ENCODE assay signal across 8 cellular contexts in the genomic region with DNA sequence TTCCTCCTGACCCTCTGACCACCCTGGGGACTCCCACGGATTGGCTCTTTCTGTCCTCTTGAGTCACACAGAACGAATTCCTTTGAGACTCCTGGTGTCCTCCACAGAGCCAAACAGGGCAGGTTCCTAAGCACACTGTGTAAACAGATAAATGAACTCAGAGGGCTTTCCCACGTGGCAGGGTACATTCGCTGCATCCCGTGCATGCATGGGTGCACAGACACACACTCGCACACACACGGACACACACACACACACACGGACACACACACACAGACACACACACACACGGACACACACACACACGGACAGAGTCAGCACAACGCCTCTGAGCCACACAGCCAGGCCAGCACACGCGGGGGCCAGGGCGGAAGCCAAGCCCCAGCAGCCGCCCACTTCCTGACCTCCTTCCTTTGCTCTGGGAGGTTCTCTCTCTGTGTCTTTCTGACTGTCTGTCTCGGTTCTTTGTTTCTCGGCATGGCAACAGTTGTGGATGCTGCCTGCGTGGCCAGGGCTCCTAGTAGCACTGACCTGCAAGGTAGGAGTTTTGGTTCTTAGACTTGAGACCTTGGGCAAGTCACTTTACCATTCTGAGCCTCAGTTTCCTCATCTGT. TPM values are rescaled to one million over a fixed set of nuclear protein-coding genes. Genes with fewer than 3 reads are reported as not detected.
DNase-seq lines count a peak whose midpoint lies in the region; ATAC-seq and TF ChIP-seq lines count a peak whose summit lies in the region.

No MANE protein-coding gene starts in this region.

- H3K9me3 Mint-ChIP-seq in GM23338 (no peaks in the 10 kb centered on the region; the same call in 2 of the 3 replicates), progenitor cell of endocrine pancreas (ENCODE audit: low read depth) (no peaks in the 10 kb centered on the region)
- no peaks in the 10 kb centered on the region for H3K9me3 Mint-ChIP-seq in activated CD8-positive, alpha-beta T cell treated with anti-CD3 and anti-CD28 coated beads for 36 hours

- 83% methylated on average over 7 of the region's 18 CpGs for WGBS in mammary epithelial cell (ENCODE audit: low coverage, missing lambda C conversion rate)

- H3K27ac ChIP-seq in GM23338 (ENCODE audit: low read depth) (no peak overlapping the region), MM.1S (ENCODE audit: low read length) (peak overlapping the region; percentile 63), vagina (peak overlapping the region; percentile 37), mammary epithelial cell (ENCODE audit: insufficient read depth, low read depth, low read length) (no peak overlapping the region)

- peaks cover 5% of the 10 kb centered on the region for H3K4me1 ChIP-seq in GM23338 (ENCODE audit: insufficient read depth)
- peaks cover 12% of the 10 kb centered on the region; the same call in 1 of the 2 replicates for H3K4me1 ChIP-seq in MM.1S (ENCODE audit: low read length)
- H3K4me1 ChIP-seq in vagina = peaks cover 23% of the 10 kb centered on the region
- peaks cover 6% of the 10 kb centered on the region for H3K4me1 ChIP-seq in mammary epithelial cell (ENCODE audit: insufficient read depth, low read length)

- POLR2A ChIA-PET in activated CD8-positive, alpha-beta T cell treated with anti-CD3 and anti-CD28 coated beads for 36 hours (lab: Charles Lee) = interaction anchor here (0.7 to 2.2 kb wide), 10 partner anchors 10 to 623 kb away, joined by 3 to 25 read pairs (median 4); no protein-coding TSS in a partner anchor

- H4K20me1 ChIP-seq in GM23338 (replicated peaks; ENCODE audit: insufficient read depth) (no peaks in the 10 kb centered on the region), MM.1S (ENCODE audit: insufficient read depth, low read length) (no peaks in the 10 kb centered on the region), mammary epithelial cell (ENCODE audit: insufficient read depth, low read length) (no peaks in the 10 kb centered on the region)

- peaks cover 9% of the 10 kb centered on the region; the same call in 1 of the 2 replicates for H3K27me3 ChIP-seq in GM23338 (ENCODE audit: insufficient read depth)
- no peaks in the 10 kb centered on the region for H3K27me3 ChIP-seq in MM.1S (replicated peaks; ENCODE audit: insufficient read depth, low read length)
- no peaks in the 10 kb centered on the region for H3K27me3 ChIP-seq in vagina
- H3K27me3 ChIP-seq in mammary epithelial cell (ENCODE audit: insufficient read depth, low read length) = peaks cover 4% of the 10 kb centered on the region

- H2AFZ ChIP-seq in GM23338 (peak overlapping the region; percentile 94), MM.1S (ENCODE audit: low read length) (peak overlapping the region; percentile 97), mammary epithelial cell (ENCODE audit: low read depth, low read length) (no peak overlapping the region)

- in situ Hi-C loops in mammary epithelial cell (cut with MboI; ENCODE audit: low sequenced_read_pairs in 2 of 2) = no loop called here

- DNase-seq in GM23338 (ENCODE audit: low spot score) (no peak), MM.1S (peak; percentile 77), fibroblast of mammary gland (ENCODE audit: low read depth) (peak; percentile 75), progenitor cell of endocrine pancreas (ENCODE audit: low spot score, unreplicated experiment) (no peak), vagina (ENCODE audit: extremely low spot score in 2 of 2) (peak; percentile 79 to 89), mammary epithelial cell (no peak)
- DNase-seq in activated CD8-positive, alpha-beta T cell treated with anti-CD3 and anti-CD28 coated beads for 36 hours = peak; percentile 85

- H3K36me3 Mint-ChIP-seq in GM23338 (ENCODE audit: low read depth) (no peaks in the 10 kb centered on the region), progenitor cell of endocrine pancreas (ENCODE audit: insufficient read depth) (no peaks in the 10 kb centered on the region)
- H3K36me3 Mint-ChIP-seq in activated CD8-positive, alpha-beta T cell treated with anti-CD3 and anti-CD28 coated beads for 36 hours (ENCODE audit: low read depth) = peaks cover 28% of the 10 kb centered on the region

- dilution Hi-C loops in mammary epithelial cell (cut with HindIII; ENCODE audit: low sequenced_read_pairs) = no loop called here

- no peaks in the 10 kb centered on the region for H3K9me3 ChIP-seq in MM.1S (replicated peaks; ENCODE audit: insufficient read depth, low read length)
- H3K9me3 ChIP-seq in vagina = no peaks in the 10 kb centered on the region
- H3K9me3 ChIP-seq in mammary epithelial cell (replicated peaks; ENCODE audit: insufficient read depth, low read length) = no peaks in the 10 kb centered on the region

- BruUV-seq in mammary epithelial cell (replicated peaks; lab: Mats Ljungman, UMichigan) = no TSS peak

- H3K27me3 Mint-ChIP-seq in GM23338 (ENCODE audit: insufficient read depth, low read depth, poor library complexity) = peaks cover 20% of the 10 kb centered on the region
- H3K27me3 Mint-ChIP-seq in activated CD8-positive, alpha-beta T cell treated with anti-CD3 and anti-CD28 coated beads for 36 hours = no peaks in the 10 kb centered on the region
- H3K27me3 Mint-ChIP-seq in progenitor cell of endocrine pancreas = peaks cover 37% of the 10 kb centered on the region

- CTCF ChIA-PET in activated CD8-positive, alpha-beta T cell treated with anti-CD3 and anti-CD28 coated beads for 36 hours (lab: Charles Lee) = interaction anchor here (0.7 to 2.9 kb wide), 7 partner anchors 8 to 790 kb away, joined by 3 to 13 read pairs (median 3); no protein-coding TSS in a partner anchor
- CTCF ChIA-PET in mammary epithelial cell (lab: Charles Lee; ENCODE audit: low non-redundant PET) = no interaction called here

- H3K9ac ChIP-seq in MM.1S (ENCODE audit: low read length) (peak overlapping the region; percentile 71), mammary epithelial cell (ENCODE audit: insufficient read depth, low read length) (no peak overlapping the region)

- H3K9me2 ChIP-seq in GM23338 (ENCODE audit: insufficient read depth) (no peaks in the 10 kb centered on the region), MM.1S (replicated peaks; ENCODE audit: insufficient read depth, low read length) (no peaks in the 10 kb centered on the region)

- H3K27ac Mint-ChIP-seq in GM23338 = no peak overlapping the region
- H3K27ac Mint-ChIP-seq in activated CD8-positive, alpha-beta T cell treated with anti-CD3 and anti-CD28 coated beads for 36 hours = peak overlapping the region; percentile 90
- no peak overlapping the region for H3K27ac Mint-ChIP-seq in progenitor cell of endocrine pancreas

- TF ChIP-seq CTCF in GM23338 (conservative IDR thresholded peaks at IDR 0.05; ENCODE audit: low read depth in 2 of 2) (no peak), MM.1S (IDR thresholded peaks at IDR 0.05; ENCODE audit: low read length) (no peak), fibroblast of mammary gland (conservative IDR thresholded peaks at IDR 0.05; ENCODE audit: control insufficient read depth, insufficient read depth, low read depth, low read length) (no peak), progenitor cell of endocrine pancreas (IDR thresholded peaks at IDR 0.05; ENCODE audit: unreplicated experiment) (no peak), vagina (IDR thresholded peaks at IDR 0.05) (no peak), mammary epithelial cell (conservative IDR thresholded peaks at IDR 0.05 in 1 of 2, IDR thresholded peaks at IDR 0.05 in 1 of 2; ENCODE audit: extremely low read depth in 1 of 2, insufficient read depth in 1 of 2, low read depth in 1 of 2, low read length in 2 of 2) (no peak)
- no peak for TF ChIP-seq CTCF in activated CD8-positive, alpha-beta T cell treated with anti-CD3 and anti-CD28 coated beads for 36 hours (IDR thresholded peaks at IDR 0.05)

- no peak for TF ChIP-seq POLR2A in vagina (IDR thresholded peaks at IDR 0.05)

- H3K4me2 ChIP-seq in GM23338 = peak overlapping the region; percentile 77; the same call in 1 of the 2 replicates
- H3K4me2 ChIP-seq in MM.1S (ENCODE audit: low read depth, low read length) = peak overlapping the region; percentile 80
- no peak overlapping the region for H3K4me2 ChIP-seq in mammary epithelial cell (ENCODE audit: insufficient read depth, low read depth, low read length)

- H3F3A ChIP-seq in GM23338 (replicated peaks; ENCODE audit: low read depth) (0 out of 2 replicates have a peak, but pooled peaks cover 2% of the 10 kb centered on the region), MM.1S (ENCODE audit: insufficient read depth, low read length) (peaks cover 4% of the 10 kb centered on the region; the same call in 1 of the 2 replicates)

- H3K36me3 ChIP-seq in GM23338 (ENCODE audit: insufficient read depth) (no peaks in the 10 kb centered on the region), MM.1S (replicated peaks; ENCODE audit: insufficient read depth, low read length) (no peaks in the 10 kb centered on the region), vagina (no peaks in the 10 kb centered on the region), mammary epithelial cell (ENCODE audit: insufficient read depth, low read length) (no peaks in the 10 kb centered on the region)

- peaks cover 10% of the 10 kb centered on the region for H3K4me1 Mint-ChIP-seq in GM23338
- H3K4me1 Mint-ChIP-seq in activated CD8-positive, alpha-beta T cell treated with anti-CD3 and anti-CD28 coated beads for 36 hours (ENCODE audit: low read depth) = peaks cover 51% of the 10 kb centered on the region
- H3K4me1 Mint-ChIP-seq in progenitor cell of endocrine pancreas (ENCODE audit: low read depth) = peaks cover 21% of the 10 kb centered on the region

- H3K4me3 ChIP-seq in GM08714 (ENCODE audit: low read length) = peak overlapping the region; percentile 77; the same call in 1 of the 2 replicates
- H3K4me3 ChIP-seq in GM23338 = peak overlapping the region; percentile 52; the same call in 1 of the 2 replicates
- peak overlapping the region; percentile 71 for H3K4me3 ChIP-seq in MM.1S (ENCODE audit: low read length)
- H3K4me3 ChIP-seq in fibroblast of mammary gland (ENCODE audit: control insufficient read depth, low read depth, low read length) = peak overlapping the region; percentile 55
- H3K4me3 ChIP-seq in vagina = peak overlapping the region; percentile 47 to 49
- no peak overlapping the region for H3K4me3 ChIP-seq in mammary epithelial cell (replicated peaks in 1 of 3; ENCODE audit: insufficient read depth in 1 of 3, low read depth in 2 of 3, low read length in 3 of 3)

- H3K4me3 Mint-ChIP-seq in GM23338 = peak overlapping the region; percentile 63; the same call in 2 of the 3 replicates
- peak overlapping the region; percentile 80 for H3K4me3 Mint-ChIP-seq in activated CD8-positive, alpha-beta T cell treated with anti-CD3 and anti-CD28 coated beads for 36 hours
- peak overlapping the region; percentile 64 for H3K4me3 Mint-ChIP-seq in progenitor cell of endocrine pancreas (ENCODE audit: low read depth)

- no peak; the same call in 2 of the 3 replicates for ATAC-seq in GM23338
- ATAC-seq in activated CD8-positive, alpha-beta T cell treated with anti-CD3 and anti-CD28 coated beads for 36 hours = peak; percentile 72

- intact Hi-C loops in activated CD8-positive, alpha-beta T cell treated with anti-CD3 and anti-CD28 coated beads for 36 hours (cut with micrococcal nuclease) = no loop called here
- intact Hi-C loops in vagina (cut with DNase I) (no loop called here), mammary epithelial cell (cut with micrococcal nuclease) (no loop called here)

- H3K79me2 ChIP-seq in GM23338 (replicated peaks; ENCODE audit: insufficient read depth) (no peaks in the 10 kb centered on the region), MM.1S (ENCODE audit: low read length) (peaks cover 38% of the 10 kb centered on the region), mammary epithelial cell (ENCODE audit: insufficient read depth, low read length) (no peaks in the 10 kb centered on the region)

RNA-seq across cellular contexts. Expression of a gene that starts 0.7 kb away (rescaled TPM):
- 3.0 and 3.4 TPM in 2 replicates for total RNA-seq in GM23338 (2014; rRNA removed; shearing (Covaris generic))
- polyA plus RNA-seq in GM23338 (2016; fragmentation: Nextera tagmentation; extraction: Ambion mirVana) (1.4 and 1.5 TPM in 2 replicates), mammary epithelial cell (0.10 TPM)
- 10 to 100 TPM; 21.2 to 24.7 TPM for total RNA-seq in activated CD8-positive, alpha-beta T cell treated with anti-CD3 and anti-CD28 coated beads for 36 hours
- total RNA-seq in progenitor cell of endocrine pancreas (3.0 and 3.3 TPM in 2 replicates), vagina (4.4 TPM), mammary epithelial cell (under 1 TPM in 1 of 2 donors, not detected in 1; 0.17 TPM)
- polyA minus RNA-seq in mammary epithelial cell = not detected

Comparison
In these comparisons a context has a peak if more than half of its experiments do, and no peak if none do; other contexts are left out.
1. H3K4me3 ChIP-seq: peak in GM08714 (single experiment), GM23338 (single experiment), MM.1S (single experiment), fibroblast of mammary gland (single experiment) and vagina (2 of 2); none in mammary epithelial cell (0 of 3).
2. DNase-seq: peak in MM.1S (single experiment), activated CD8-positive, alpha-beta T cell treated with anti-CD3 and anti-CD28 coated beads for 36 hours (single experiment), fibroblast of mammary gland (single experiment) and vagina (2 of 2); none in GM23338 (single experiment), progenitor cell of endocrine pancreas (single experiment) and mammary epithelial cell (single experiment).
3. H3K27ac ChIP-seq: peak in MM.1S (single experiment) and vagina (single experiment); none in GM23338 (single experiment) and mammary epithelial cell (single experiment).
4. Peak in every context shown above with its lines, with median percentiles within 50 percentile points of each other: H3K4me3 Mint-ChIP-seq.